8 cellular contexts compared by ENCODE assay signal in the genomic region with DNA sequence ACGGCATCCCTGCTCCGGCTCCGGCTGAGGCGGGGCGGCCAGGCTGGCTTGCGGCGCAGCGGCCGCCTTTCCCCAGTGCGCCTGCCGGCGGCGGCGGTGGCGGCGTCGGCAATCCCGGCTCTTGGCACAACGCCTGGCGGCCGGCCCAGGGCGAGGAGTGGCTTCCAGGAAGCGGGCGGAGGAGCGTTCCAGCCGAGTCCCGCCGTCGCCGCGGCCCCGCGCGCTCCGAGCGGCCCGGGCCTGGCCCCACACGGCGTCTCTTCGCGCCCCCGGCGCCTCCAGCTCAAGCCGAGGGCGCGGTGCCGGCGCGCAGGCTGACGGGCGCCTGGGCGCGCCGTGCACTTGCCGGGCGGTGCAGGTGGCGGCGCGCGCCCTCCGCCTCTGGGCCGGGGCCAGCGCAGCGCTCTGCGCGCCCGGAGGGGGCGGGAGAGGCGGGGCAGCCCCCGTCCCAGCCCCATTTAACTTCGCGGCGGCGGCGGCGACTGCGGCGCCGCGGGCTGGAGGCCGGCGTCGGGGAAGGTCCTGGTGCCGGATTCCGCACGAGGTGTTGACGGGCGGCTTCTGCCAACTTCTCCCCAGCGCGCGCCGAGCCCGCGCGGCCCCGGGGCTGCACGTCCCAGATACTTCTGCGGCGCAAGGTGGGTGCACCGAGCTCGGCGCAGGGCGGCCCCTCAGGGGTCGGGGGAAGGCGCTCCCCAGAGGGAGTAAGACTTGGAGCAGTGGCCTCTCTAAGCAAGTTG. TPM values are rescaled to one million over a fixed set of nuclear protein-coding genes. Genes with fewer than 3 reads are reported as not detected.
DNase-seq lines count a peak whose midpoint lies in the region; ATAC-seq lines count a peak whose summit lies in the region.

A gene with protein sequence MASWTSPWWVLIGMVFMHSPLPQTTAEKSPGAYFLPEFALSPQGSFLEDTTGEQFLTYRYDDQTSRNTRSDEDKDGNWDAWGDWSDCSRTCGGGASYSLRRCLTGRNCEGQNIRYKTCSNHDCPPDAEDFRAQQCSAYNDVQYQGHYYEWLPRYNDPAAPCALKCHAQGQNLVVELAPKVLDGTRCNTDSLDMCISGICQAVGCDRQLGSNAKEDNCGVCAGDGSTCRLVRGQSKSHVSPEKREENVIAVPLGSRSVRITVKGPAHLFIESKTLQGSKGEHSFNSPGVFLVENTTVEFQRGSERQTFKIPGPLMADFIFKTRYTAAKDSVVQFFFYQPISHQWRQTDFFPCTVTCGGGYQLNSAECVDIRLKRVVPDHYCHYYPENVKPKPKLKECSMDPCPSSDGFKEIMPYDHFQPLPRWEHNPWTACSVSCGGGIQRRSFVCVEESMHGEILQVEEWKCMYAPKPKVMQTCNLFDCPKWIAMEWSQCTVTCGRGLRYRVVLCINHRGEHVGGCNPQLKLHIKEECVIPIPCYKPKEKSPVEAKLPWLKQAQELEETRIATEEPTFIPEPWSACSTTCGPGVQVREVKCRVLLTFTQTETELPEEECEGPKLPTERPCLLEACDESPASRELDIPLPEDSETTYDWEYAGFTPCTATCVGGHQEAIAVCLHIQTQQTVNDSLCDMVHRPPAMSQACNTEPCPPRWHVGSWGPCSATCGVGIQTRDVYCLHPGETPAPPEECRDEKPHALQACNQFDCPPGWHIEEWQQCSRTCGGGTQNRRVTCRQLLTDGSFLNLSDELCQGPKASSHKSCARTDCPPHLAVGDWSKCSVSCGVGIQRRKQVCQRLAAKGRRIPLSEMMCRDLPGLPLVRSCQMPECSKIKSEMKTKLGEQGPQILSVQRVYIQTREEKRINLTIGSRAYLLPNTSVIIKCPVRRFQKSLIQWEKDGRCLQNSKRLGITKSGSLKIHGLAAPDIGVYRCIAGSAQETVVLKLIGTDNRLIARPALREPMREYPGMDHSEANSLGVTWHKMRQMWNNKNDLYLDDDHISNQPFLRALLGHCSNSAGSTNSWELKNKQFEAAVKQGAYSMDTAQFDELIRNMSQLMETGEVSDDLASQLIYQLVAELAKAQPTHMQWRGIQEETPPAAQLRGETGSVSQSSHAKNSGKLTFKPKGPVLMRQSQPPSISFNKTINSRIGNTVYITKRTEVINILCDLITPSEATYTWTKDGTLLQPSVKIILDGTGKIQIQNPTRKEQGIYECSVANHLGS (N-terminal part only) (plus strand): TSS at position 485 of the 740 bp plus-strand sequence. CDS start 1,639 bp downstream, outside the sequence.

- no peaks in the 10 kb centered on the region for H3K4me1 ChIP-seq in HUES64 (ENCODE audit: insufficient read depth, low read length)
- no peaks in the 10 kb centered on the region for H3K4me1 ChIP-seq in effector memory CD4-positive, alpha-beta T cell (ENCODE audit: control insufficient read depth, insufficient read depth, low read length, poor library complexity, severe bottlenecking)

- H3K27me3 ChIP-seq in HUES64 (ENCODE audit: insufficient read depth, low read length): peaks cover 51% of the 10 kb centered on the region
- peaks cover 7% of the 10 kb centered on the region for H3K27me3 ChIP-seq in effector memory CD4-positive, alpha-beta T cell (replicated peaks; ENCODE audit: control insufficient read depth, insufficient read depth, low read length, poor library complexity, severe bottlenecking)

- no peaks in the 10 kb centered on the region for H3K9me3 ChIP-seq in HUES64 (ENCODE audit: insufficient read depth, low read depth, low read length)
- H3K9me3 ChIP-seq in effector memory CD4-positive, alpha-beta T cell (ENCODE audit: control insufficient read depth, low read length): no peaks in the 10 kb centered on the region

- WGBS in HUES64: under 1% methylated on average over 105 of the region's 105 CpGs

- DNase-seq in dermis microvascular lymphatic vessel endothelial cell (ENCODE audit: low read depth in 2 of 2): peak; percentile 36 to 71
- DNase-seq in left kidney (ENCODE audit: low read depth, low spot score): peak; percentile 82
- DNase-seq in stromal cell of bone marrow (ENCODE audit: low read depth): peak; percentile 31
- DNase-seq in NCI-H187 treated with DMSO at 0.1 percent for 48 hours (lab: John Stamatoyannopoulos, UW): no peak
- DNase-seq in NCI-H510A (lab: John Stamatoyannopoulos, UW): no peak
- no peak for DNase-seq in effector memory CD4-positive, alpha-beta T cell

- H3K4me3 ChIP-seq in HUES64 (ENCODE audit: low read length): peak within 1 kb of the TSS; percentile 58
- no peak within 1 kb of the TSS for H3K4me3 ChIP-seq in effector memory CD4-positive, alpha-beta T cell (ENCODE audit: insufficient read depth, low read depth, low read length, poor library complexity, severe bottlenecking)

- no peaks in the 10 kb centered on the region for H3K36me3 ChIP-seq in HUES64 (ENCODE audit: insufficient read depth, low read length)
- no peaks in the 10 kb centered on the region for H3K36me3 ChIP-seq in effector memory CD4-positive, alpha-beta T cell (ENCODE audit: control insufficient read depth, insufficient read depth, low read length)

- no peak for ATAC-seq in GM19463 (IDR thresholded peaks at IDR 0.05; ENCODE audit: unreplicated experiment)

- no peak within 1 kb of the TSS for H3K27ac ChIP-seq in HUES64 (ENCODE audit: low read depth, low read length)
- H3K27ac ChIP-seq in effector memory CD4-positive, alpha-beta T cell (ENCODE audit: insufficient read depth, low read length, poor library complexity, severe bottlenecking): no peak within 1 kb of the TSS

- H3K9ac ChIP-seq in HUES64 (ENCODE audit: low read depth, low read length): peak within 1 kb of the TSS; percentile 61; the same call in 1 of the 2 replicates

RNA-seq across cellular contexts. Expression of the gene that starts here (rescaled TPM):
- polyA plus RNA-seq in HUES64 (2013, experiment 1 of 2): 0.10 TPM
- 0.25 TPM for polyA plus RNA-seq in HUES64 (2013, experiment 2 of 2)
- 22.2 and 26.2 TPM in 2 replicates for total RNA-seq in dermis microvascular lymphatic vessel endothelial cell

Comparison
In these comparisons a context has a peak if more than half of its experiments do, and no peak if none do; other contexts are left out.
1. DNase-seq: peak in dermis microvascular lymphatic vessel endothelial cell (2 of 2), left kidney (single experiment) and stromal cell of bone marrow (single experiment); none in NCI-H187 treated with DMSO at 0.1 percent for 48 hours (single experiment), NCI-H510A (single experiment) and effector memory CD4-positive, alpha-beta T cell (0 of 3).